Comparison of ENCODE assay signal across 30 cellular contexts in genomic region chr3:25304916-25305315, GRCh38.
"Had no signal": no experiment of that assay in that cellular context is flagged by ENCODE, and none has a peak within 500 bp of the region (broad histone marks: within the 10 kb centered on the region; RNA-seq: fewer than 3 reads in every experiment).

No MANE protein-coding gene starts in this region.

- H3K4me1 Mint-ChIP-seq: activated CD4-positive, alpha-beta T cell treated with anti-CD3 and anti-CD28 coated beads for 36 hours; activated CD4-positive, alpha-beta T cell treated with anti-CD3 and anti-CD28 coated beads, Interleukin-2, amount 10 ng/mL, durations not matched to agents 24 days and 14 days; activated naive CD4-positive, alpha-beta T cell treated with anti-CD3 and anti-CD28 coated beads, Interleukin-2, amount 10 ng/mL, durations not matched to agents 7 days and 5 days; activated naive CD8-positive, alpha-beta T cell treated with anti-CD3 and anti-CD28 coated beads, Interleukin-2, amount 10 ng/mL, durations not matched to agents 7 days and 5 days; T-helper 17 cell had no signal

- H3K36me3 Mint-ChIP-seq: activated CD4-positive, alpha-beta memory T cell treated with anti-CD3 and anti-CD28 coated beads for 36 hours; activated naive CD4-positive, alpha-beta T cell treated with anti-CD3 and anti-CD28 coated beads, Interleukin-2, amount 10 ng/mL, durations not matched to agents 7 days and 5 days; activated naive CD4-positive, alpha-beta T cell treated with anti-CD3 and anti-CD28 coated beads, Interleukin-2, amount 50 U/mL, for 72 hours; activated naive CD8-positive, alpha-beta T cell treated with anti-CD3 and anti-CD28 coated beads, Interleukin-2, amount 10 ng/mL, durations not matched to agents 7 days and 5 days; brain had no signal

- H3K27ac Mint-ChIP-seq: activated CD4-positive, alpha-beta memory T cell treated with anti-CD3 and anti-CD28 coated beads for 36 hours; activated CD4-positive, alpha-beta T cell treated with anti-CD3 and anti-CD28 coated beads for 36 hours; activated CD4-positive, alpha-beta T cell treated with anti-CD3 and anti-CD28 coated beads, Interleukin-2, amount 10 ng/mL, durations not matched to agents 24 days and 14 days; activated naive CD4-positive, alpha-beta T cell treated with anti-CD3 and anti-CD28 coated beads, Interleukin-2, amount 10 ng/mL, durations not matched to agents 7 days and 5 days; activated naive CD4-positive, alpha-beta T cell treated with anti-CD3 and anti-CD28 coated beads, Interleukin-2, amount 50 U/mL, for 72 hours; activated naive CD8-positive, alpha-beta T cell treated with anti-CD3 and anti-CD28 coated beads, Interleukin-2, amount 10 ng/mL, durations not matched to agents 7 days and 5 days; activated T-cell treated with anti-CD3 and anti-CD28 coated beads, Interleukin-2, amount 50 U/mL, for 24 hours; activated T-cell treated with anti-CD3 and anti-CD28 coated beads, Interleukin-2, amount 50 U/mL, for 72 hours; brain; T-helper 17 cell; T-helper 2 cell treated with Interferon-gamma antibody and Interleukin-4, amounts not matched to agents 5 μg/mL and 100 μg/mL, for 36 hours had no signal

- H3K27ac ChIP-seq: ascending aorta, breast epithelium, cardiac muscle cell, colonic mucosa, heart left ventricle, hepatocyte, WERI-Rb-1 had no signal

- DNase-seq: activated CD4-positive, alpha-beta memory T cell treated with anti-CD3 and anti-CD28 coated beads for 36 hours; activated CD4-positive, alpha-beta T cell treated with anti-CD3 and anti-CD28 coated beads for 36 hours; activated CD4-positive, alpha-beta T cell treated with anti-CD3 and anti-CD28 coated beads, Interleukin-2, amount 10 ng/mL, durations not matched to agents 24 days and 14 days; activated CD4-positive, CD25-positive, alpha-beta regulatory T cell; activated CD4-positive, CD25-positive, alpha-beta regulatory T cell treated with anti-CD3 and anti-CD28 coated beads, Interleukin-2, amount 50 U/mL, for 72 hours; activated CD8-positive, alpha-beta memory T cell treated with anti-CD3 and anti-CD28 coated beads, Interleukin-2, amount 50 U/mL, for 48 hours; activated gamma-delta T cell; activated naive CD4-positive, alpha-beta T cell; activated naive CD4-positive, alpha-beta T cell treated with anti-CD3 and anti-CD28 coated beads, Interleukin-2, amount 10 ng/mL, durations not matched to agents 7 days and 5 days; activated naive CD8-positive, alpha-beta T cell treated with anti-CD3 and anti-CD28 coated beads, Interleukin-2, amount 10 ng/mL, durations not matched to agents 7 days and 5 days; activated T-cell treated with anti-CD3 and anti-CD28 coated beads for 4 hours; activated T-cell treated with anti-CD3 and anti-CD28 coated beads, Interleukin-2, amount 50 U/mL, for 24 hours; activated T-cell treated with anti-CD3 and anti-CD28 coated beads, Interleukin-2, amount 50 U/mL, for 72 hours; central memory CD4-positive, alpha-beta T cell; cerebellar nuclear complex; colonic mucosa; effector CD8-positive, alpha-beta T cell; foreskin fibroblast; heart left ventricle; T-helper 17 cell; T1000; WERI-Rb-1 had no signal

- H3K79me2 ChIP-seq: hepatocyte had no signal

- H3K4me2 ChIP-seq: hepatocyte had no signal

- H3K36me3 ChIP-seq: ascending aorta, breast epithelium, cardiac muscle cell, colonic mucosa, heart left ventricle, WERI-Rb-1 had no signal

- H3K27me3 ChIP-seq: ascending aorta, breast epithelium, cardiac muscle cell, colonic mucosa, heart left ventricle, hepatocyte had no signal

- H3K9me3 ChIP-seq: ascending aorta, breast epithelium, colonic mucosa, heart left ventricle had no signal

- ATAC-seq: activated CD4-positive, alpha-beta T cell treated with anti-CD3 and anti-CD28 coated beads for 36 hours; activated naive CD4-positive, alpha-beta T cell treated with anti-CD3 and anti-CD28 coated beads, Interleukin-2, amount 50 U/mL, for 72 hours; activated T-cell treated with anti-CD3 and anti-CD28 coated beads, Interleukin-2, amount 50 U/mL, for 72 hours; esophagus mucosa; heart left ventricle; T-helper 17 cell had no signal

- H3K4me1 ChIP-seq: ascending aorta, breast epithelium, colonic mucosa, heart left ventricle had no signal

- H3K9me3 Mint-ChIP-seq: activated CD4-positive, alpha-beta memory T cell treated with anti-CD3 and anti-CD28 coated beads for 36 hours; activated CD4-positive, alpha-beta T cell treated with anti-CD3 and anti-CD28 coated beads, Interleukin-2, amount 10 ng/mL, durations not matched to agents 24 days and 14 days; activated T-cell treated with anti-CD3 and anti-CD28 coated beads, Interleukin-2, amount 50 U/mL, for 72 hours; brain; T-helper 2 cell treated with Interferon-gamma antibody and Interleukin-4, amounts not matched to agents 5 μg/mL and 100 μg/mL, for 36 hours had no signal

- H3K4me3 ChIP-seq: ascending aorta, breast epithelium, cardiac muscle cell, colonic mucosa, heart left ventricle, hepatocyte had no signal

- H3K27me3 Mint-ChIP-seq: activated CD4-positive, alpha-beta memory T cell treated with anti-CD3 and anti-CD28 coated beads for 36 hours; activated CD4-positive, alpha-beta T cell treated with anti-CD3 and anti-CD28 coated beads for 36 hours; activated CD4-positive, alpha-beta T cell treated with anti-CD3 and anti-CD28 coated beads, Interleukin-2, amount 10 ng/mL, durations not matched to agents 24 days and 14 days; activated naive CD4-positive, alpha-beta T cell treated with anti-CD3 and anti-CD28 coated beads, Interleukin-2, amount 10 ng/mL, durations not matched to agents 7 days and 5 days; activated naive CD8-positive, alpha-beta T cell treated with anti-CD3 and anti-CD28 coated beads, Interleukin-2, amount 10 ng/mL, durations not matched to agents 7 days and 5 days; activated T-cell treated with anti-CD3 and anti-CD28 coated beads, Interleukin-2, amount 50 U/mL, for 24 hours; T-helper 17 cell had no signal

- H2AFZ ChIP-seq: hepatocyte had no signal

- H3K4me3 Mint-ChIP-seq: activated CD4-positive, alpha-beta memory T cell treated with anti-CD3 and anti-CD28 coated beads for 36 hours; activated CD4-positive, alpha-beta T cell treated with anti-CD3 and anti-CD28 coated beads for 36 hours; activated CD4-positive, alpha-beta T cell treated with anti-CD3 and anti-CD28 coated beads, Interleukin-2, amount 10 ng/mL, durations not matched to agents 24 days and 14 days; activated naive CD4-positive, alpha-beta T cell treated with anti-CD3 and anti-CD28 coated beads, Interleukin-2, amount 10 ng/mL, durations not matched to agents 7 days and 5 days; activated naive CD8-positive, alpha-beta T cell treated with anti-CD3 and anti-CD28 coated beads, Interleukin-2, amount 10 ng/mL, durations not matched to agents 7 days and 5 days; activated T-cell treated with anti-CD3 and anti-CD28 coated beads, Interleukin-2, amount 50 U/mL, for 24 hours; activated T-cell treated with anti-CD3 and anti-CD28 coated beads, Interleukin-2, amount 50 U/mL, for 72 hours; brain; T-helper 17 cell; T-helper 2 cell treated with Interferon-gamma antibody and Interleukin-4, amounts not matched to agents 5 μg/mL and 100 μg/mL, for 36 hours had no signal
